Comparison of ENCODE assay signal across 24 cellular contexts in genomic region chr13:20131057-20131832, GRCh38. TPM values are rescaled to one million over a fixed set of nuclear protein-coding genes. Genes with fewer than 3 reads are reported as not detected.
"Had no signal": no experiment of that assay in that cellular context is flagged by ENCODE, and none has a peak within 500 bp of the region (broad histone marks: within the 10 kb centered on the region; RNA-seq: fewer than 3 reads in every experiment).

No MANE protein-coding gene starts in this region.

- FAIRE-seq: colon, islet of Langerhans, small intestine had no signal

- H3K27me3 ChIP-seq: body of pancreas, right atrium auricular region had no signal

- H3K9me3 ChIP-seq: body of pancreas, left lung, mucosa of descending colon, prostate gland, right atrium auricular region, suprapubic skin, upper lobe of left lung had no signal

- H3K36me3 ChIP-seq: left lung, prostate gland, right atrium auricular region, suprapubic skin, upper lobe of left lung had no signal

- H3K27ac ChIP-seq: body of pancreas, left lung, prostate gland, right atrium auricular region, suprapubic skin, upper lobe of left lung had no signal

- H3K4me1 ChIP-seq: prostate gland had no signal

- DNase-seq: activated CD4-positive, alpha-beta T cell treated with anti-CD3 and anti-CD28 coated beads, Interleukin-2, amount 50 U/mL, for 1 hour; activated CD4-positive, CD25-positive, alpha-beta regulatory T cell treated with anti-CD3 and anti-CD28 coated beads, Interleukin-2, amount 50 U/mL, for 72 hours; activated naive CD4-positive, alpha-beta T cell treated with anti-CD3 and anti-CD28 coated beads for 36 hours; activated T-cell treated with anti-CD3 and anti-CD28 coated beads, Interleukin-2, amount 50 U/mL, for 1 hour; body of pancreas; central memory CD4-positive, alpha-beta T cell; foreskin melanocyte; glutamatergic neuron; hippocampal formation; left lung; mucosa of descending colon; naive B cell; small intestine; stimulated activated CD4-positive, alpha-beta T cell treated with anti-CD3 and anti-CD28 coated beads, Interleukin-15, amount 100 ng/mL, for 24 hours; stimulated activated CD4-positive, alpha-beta T cell treated with anti-CD3 and anti-CD28 coated beads, Interleukin-4, amount 100 ng/mL, for 1 hour; stimulated activated naive CD8-positive, alpha-beta T cell treated with anti-CD3 and anti-CD28 coated beads, Interleukin-15, amount 100 ng/mL, for 72 hours; upper lobe of left lung had no signal

- ATAC-seq: activated T-helper 17 cell treated with anti-CD3 and anti-CD28 coated beads, Interleukin-2, amount 50 U/mL, for 72 hours; body of pancreas; left lung; mucosa of descending colon; stimulated activated naive CD8-positive, alpha-beta T cell treated with anti-CD3 and anti-CD28 coated beads, Interleukin-15, amount 100 ng/mL, for 72 hours had no signal

- H3K4me3 ChIP-seq: body of pancreas, left lung, mucosa of descending colon, prostate gland, right atrium auricular region, suprapubic skin, upper lobe of left lung had no signal

RNA-seq across cellular contexts. Expression of gene GJA3, which starts 29.6 kb away (rescaled TPM):
- total RNA-seq: body of pancreas, mucosa of descending colon, neural crest cell had no signal
